ENCODE assay signal across 16 cellular contexts in genomic region chrX:34813618-34814017, GRCh38.
A peak's percentile ranks its signal among the peaks of the same experiment; 100 is the strongest.
DNase-seq lines count a peak whose midpoint lies in the region; ATAC-seq, FAIRE-seq and TF ChIP-seq lines count a peak whose summit lies in the region.
"Had no signal": no experiment of that assay in that cellular context is flagged by ENCODE, and none has a peak within 500 bp of the region (broad histone marks: within the 10 kb centered on the region; RNA-seq: fewer than 3 reads in every experiment).

No MANE protein-coding gene starts in this region.

- no peaks in the 10 kb centered on the region for H3K79me2 ChIP-seq in PC-3 (ENCODE audit: low read length)

- FAIRE-seq in G401.6 (lab: Jason Lieb, UNC) (peak; percentile 58), colon (lab: Jason Lieb, UNC) (peak; percentile 62)
- FAIRE-seq: GM12891, GM19239 had no signal

- CTCF ChIA-PET in PC-3 (lab: Charles Lee), result no interaction called here
- CTCF ChIA-PET in CD4-positive, alpha-beta T cell (lab: Charles Lee), result no interaction called here

- H3K4me1 Mint-ChIP-seq in CD4-positive, alpha-beta T cell (ENCODE audit: low read depth), result no peaks in the 10 kb centered on the region

- H3K4me2 ChIP-seq in PC-3 (ENCODE audit: low read length), result no peak overlapping the region
- H3K4me2 ChIP-seq: BLaER1 had no signal

- intact Hi-C loops in PC-3 (cut with micrococcal nuclease), result no loop called here
- intact Hi-C loops in CD4-positive, alpha-beta T cell (cut with DNase I, micrococcal nuclease), result no loop called here

- H3K27ac ChIP-seq in PC-3 (ENCODE audit: low read length), result no peak overlapping the region
- H3K27ac ChIP-seq in CD4-positive, alpha-beta T cell (ENCODE audit: low read depth, low read length), result no peak overlapping the region
- H3K27ac ChIP-seq: BLaER1, SJSA1 had no signal

- no TSS peak for BruUV-seq in PC-3 (replicated peaks; lab: Mats Ljungman, UMichigan)

- no peak overlapping the region for H3K9ac ChIP-seq in PC-3 (ENCODE audit: low read length)
- H3K9ac ChIP-seq: BLaER1 had no signal

- TF ChIP-seq CTCF in PC-3 (conservative IDR thresholded peaks at IDR 0.05; ENCODE audit: low read depth, low read length), result no peak
- TF ChIP-seq CTCF in CD4-positive, alpha-beta T cell (IDR thresholded peaks at IDR 0.05), result no peak

- no peaks in the 10 kb centered on the region for H3F3A ChIP-seq in PC-3 (ENCODE audit: low read length, unreplicated experiment)

- H3K36me3 Mint-ChIP-seq in CD4-positive, alpha-beta T cell (ENCODE audit: low read depth), result no peaks in the 10 kb centered on the region

- H3K27ac Mint-ChIP-seq in CD4-positive, alpha-beta T cell, result no peak overlapping the region

- no peak overlapping the region for H2AFZ ChIP-seq in PC-3 (ENCODE audit: low read length)

- no peaks in the 10 kb centered on the region for H3K9me3 Mint-ChIP-seq in CD4-positive, alpha-beta T cell

- no peak overlapping the region for H3K4me3 Mint-ChIP-seq in CD4-positive, alpha-beta T cell

- POLR2A ChIA-PET in PC-3 (lab: Charles Lee; ENCODE audit: unreplicated experiment), result no interaction called here
- POLR2A ChIA-PET in CD4-positive, alpha-beta T cell (lab: Charles Lee), result no interaction called here

- H3K27me3 ChIP-seq in PC-3 (ENCODE audit: low read length), result no peaks in the 10 kb centered on the region
- no peaks in the 10 kb centered on the region for H3K27me3 ChIP-seq in CD4-positive, alpha-beta T cell (ENCODE audit: control insufficient read depth, insufficient read depth, low read length)
- H3K27me3 ChIP-seq: SJSA1 had no signal

- no peak overlapping the region for H3K4me3 ChIP-seq in PC-3 (ENCODE audit: low read length)
- H3K4me3 ChIP-seq: BLaER1, SJSA1 had no signal

- H3K36me3 ChIP-seq in PC-3 (ENCODE audit: low read depth, low read length), result no peaks in the 10 kb centered on the region
- H3K36me3 ChIP-seq: BLaER1, SJSA1 had no signal

- H4K20me1 ChIP-seq in PC-3 (ENCODE audit: low read length), result no peaks in the 10 kb centered on the region
- H4K20me1 ChIP-seq: BLaER1 had no signal

- peaks cover 13% of the 10 kb centered on the region for H3K4me1 ChIP-seq in PC-3 (ENCODE audit: insufficient read depth, low read length)
- H3K4me1 ChIP-seq: BLaER1 had no signal

- H3K27me3 Mint-ChIP-seq in CD4-positive, alpha-beta T cell, result no peaks in the 10 kb centered on the region

- ATAC-seq in PC-3, result peak; percentile 31; the same call in 1 of the 2 replicates
- no peak for ATAC-seq in GM18873 (IDR thresholded peaks at IDR 0.05; ENCODE audit: low FRiP score, unreplicated experiment)
- ATAC-seq in CD4-positive, alpha-beta T cell (ENCODE audit: poor library complexity), result no peak
- ATAC-seq in esophagus mucosa, result no peak

- DNase-seq in PC-3 (peak; percentile 51), kidney tubule cell (ENCODE audit: low spot score) (peak; percentile 10), NCI-H2171 (lab: John Stamatoyannopoulos, UW) (no peak)
- no peak for DNase-seq in CD4-positive, alpha-beta T cell
- DNase-seq: NCI-H1930, NCI-H524, RPMI8226, SW 1271 had no signal

- H3K9me2 ChIP-seq in PC-3 (replicated peaks; ENCODE audit: low read length), result no peaks in the 10 kb centered on the region

- no peaks in the 10 kb centered on the region for H3K9me3 ChIP-seq in PC-3 (ENCODE audit: low read length)
- H3K9me3 ChIP-seq in CD4-positive, alpha-beta T cell (ENCODE audit: control insufficient read depth, low read length), result no peaks in the 10 kb centered on the region
- H3K9me3 ChIP-seq: SJSA1 had no signal

Comparison
In these comparisons a context has a peak if more than half of its experiments do, and no peak if none do; other contexts are left out.
1. DNase-seq: peak in PC-3 (single experiment) and kidney tubule cell (single experiment); none in CD4-positive, alpha-beta T cell (0 of 10) and NCI-H2171 (single experiment).